ENCODE assay signal across 1 cellular context in the genomic region with DNA sequence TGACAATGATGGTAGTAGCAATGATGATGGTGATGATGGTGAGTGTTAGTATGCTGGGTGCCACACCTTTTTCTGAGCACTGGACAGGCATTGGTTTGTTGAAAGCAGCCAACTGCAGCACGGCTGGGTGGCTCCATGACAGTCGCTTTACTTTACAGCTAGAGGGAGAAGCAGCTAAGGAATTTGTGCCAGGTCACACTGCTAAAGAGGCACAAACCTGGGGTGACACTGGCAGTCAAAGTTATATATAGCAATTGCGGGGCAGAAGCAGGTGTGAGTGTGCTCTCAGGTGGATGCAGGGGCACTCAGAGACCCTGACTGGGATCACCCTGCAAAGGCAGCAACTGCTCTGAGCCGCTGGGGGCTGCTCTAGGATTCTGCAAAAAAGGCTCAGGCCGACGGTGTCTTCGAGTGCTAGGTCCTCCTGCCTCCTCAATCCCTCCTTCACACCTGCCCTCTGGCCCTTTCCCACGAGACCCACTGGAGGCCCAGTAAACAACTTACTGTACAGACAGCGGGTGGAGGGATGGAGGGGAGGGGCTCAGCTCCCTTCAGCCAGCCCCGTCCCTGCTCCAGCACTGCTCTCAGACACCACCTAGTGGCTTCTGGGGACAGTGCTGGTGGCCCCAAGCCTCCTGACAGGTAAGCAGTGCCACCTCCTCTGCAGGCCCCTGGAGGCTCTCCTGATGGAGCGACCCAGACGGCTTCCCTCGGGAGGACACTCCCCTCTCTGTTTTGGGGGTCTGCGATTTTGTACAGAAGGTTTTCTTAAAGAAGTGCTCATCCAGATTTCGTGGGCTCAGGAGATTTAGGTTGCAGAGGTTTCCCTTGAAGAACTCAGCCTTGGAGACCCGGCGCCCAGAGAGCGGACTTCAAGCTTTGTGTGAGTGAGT.
TF ChIP-seq lines count a peak whose summit lies in the region.

No MANE protein-coding gene starts in this region.

TF ChIP-seq in HepG2, 621 proteins besides CTCF, POLR2A, EP300 and RAD21 (continued from another document and continues in another):
- TF ChIP-seq, protein P1, sequence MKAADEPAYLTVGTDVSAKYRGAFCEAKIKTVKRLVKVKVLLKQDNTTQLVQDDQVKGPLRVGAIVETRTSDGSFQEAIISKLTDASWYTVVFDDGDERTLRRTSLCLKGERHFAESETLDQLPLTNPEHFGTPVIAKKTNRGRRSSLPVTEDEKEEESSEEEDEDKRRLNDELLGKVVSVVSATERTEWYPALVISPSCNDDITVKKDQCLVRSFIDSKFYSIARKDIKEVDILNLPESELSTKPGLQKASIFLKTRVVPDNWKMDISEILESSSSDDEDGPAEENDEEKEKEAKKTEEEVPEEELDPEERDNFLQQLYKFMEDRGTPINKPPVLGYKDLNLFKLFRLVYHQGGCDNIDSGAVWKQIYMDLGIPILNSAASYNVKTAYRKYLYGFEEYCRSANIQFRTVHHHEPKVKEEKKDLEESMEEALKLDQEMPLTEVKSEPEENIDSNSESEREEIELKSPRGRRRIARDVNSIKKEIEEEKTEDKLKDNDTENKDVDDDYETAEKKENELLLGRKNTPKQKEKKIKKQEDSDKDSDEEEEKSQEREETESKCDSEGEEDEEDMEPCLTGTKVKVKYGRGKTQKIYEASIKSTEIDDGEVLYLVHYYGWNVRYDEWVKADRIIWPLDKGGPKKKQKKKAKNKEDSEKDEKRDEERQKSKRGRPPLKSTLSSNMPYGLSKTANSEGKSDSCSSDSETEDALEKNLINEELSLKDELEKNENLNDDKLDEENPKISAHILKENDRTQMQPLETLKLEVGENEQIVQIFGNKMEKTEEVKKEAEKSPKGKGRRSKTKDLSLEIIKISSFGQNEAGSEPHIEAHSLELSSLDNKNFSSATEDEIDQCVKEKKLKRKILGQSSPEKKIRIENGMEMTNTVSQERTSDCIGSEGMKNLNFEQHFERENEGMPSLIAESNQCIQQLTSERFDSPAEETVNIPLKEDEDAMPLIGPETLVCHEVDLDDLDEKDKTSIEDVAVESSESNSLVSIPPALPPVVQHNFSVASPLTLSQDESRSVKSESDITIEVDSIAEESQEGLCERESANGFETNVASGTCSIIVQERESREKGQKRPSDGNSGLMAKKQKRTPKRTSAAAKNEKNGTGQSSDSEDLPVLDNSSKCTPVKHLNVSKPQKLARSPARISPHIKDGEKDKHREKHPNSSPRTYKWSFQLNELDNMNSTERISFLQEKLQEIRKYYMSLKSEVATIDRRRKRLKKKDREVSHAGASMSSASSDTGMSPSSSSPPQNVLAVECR (CRISPR knock-in tag; IDR thresholded peaks at IDR 0.05; ENCODE audit: borderline replicate concordance): peak; percentile 83; the same call in 1 of the 2 replicates
- TF ChIP-seq ZNF720 (CRISPR knock-in tag; IDR thresholded peaks at IDR 0.05) (no peak), MLLT10 (CRISPR knock-in tag; IDR thresholded peaks at IDR 0.05) (no peak), NR2F6 (IDR thresholded peaks at IDR 0.05) (no peak; the same call in 1 of the 2 replicates), NR2F6 (CRISPR knock-in tag; IDR thresholded peaks at IDR 0.05) (peak; percentile 53; the same call in 1 of the 2 replicates), CHD2 (IDR thresholded peaks at IDR 0.05; ENCODE audit: low read depth, low read length) (no peak), TEAD3 (CRISPR knock-in tag; optimal IDR thresholded peaks at IDR 0.05; ENCODE audit: borderline replicate concordance) (peak; percentile 68), ZMAT3 (CRISPR knock-in tag; conservative IDR thresholded peaks at IDR 0.05) (0 out of 2 replicates have a peak, but pooled peaks have one; percentile 46), ETV5 (CRISPR knock-in tag; IDR thresholded peaks at IDR 0.05; ENCODE audit: borderline replicate concordance) (peak; percentile 53; the same call in 1 of the 2 replicates), ZNF652 (CRISPR knock-in tag; IDR thresholded peaks at IDR 0.05; ENCODE audit: borderline replicate concordance, low read depth) (no peak; the same call in 1 of the 2 replicates), ZNF781 (CRISPR knock-in tag; IDR thresholded peaks at IDR 0.05; ENCODE audit: borderline replicate concordance, not compliant biosample characterization) (peak; percentile 24), CHD4 (IDR thresholded peaks at IDR 0.05; ENCODE audit: borderline replicate concordance, low read length) (no peak), PHF5A (CRISPR knock-in tag; IDR thresholded peaks at IDR 0.05; ENCODE audit: low read depth, unreplicated experiment) (peak; percentile 60), DMAP1 (CRISPR knock-in tag; IDR thresholded peaks at IDR 0.05) (peak; percentile 49; the same call in 1 of the 2 replicates), THYN1 (CRISPR knock-in tag; IDR thresholded peaks at IDR 0.05; ENCODE audit: borderline replicate concordance, low read depth) (0 out of 2 replicates have a peak, but pooled peaks have one; percentile 25), PTBP1 (IDR thresholded peaks at IDR 0.05; ENCODE audit: low read depth, low read length, poor library complexity, severe bottlenecking) (peak; percentile 97), NFE2L1 (CRISPR knock-in tag; IDR thresholded peaks at IDR 0.05; ENCODE audit: borderline replicate concordance) (no peak), POLR2AphosphoS5 (IDR thresholded peaks at IDR 0.05; ENCODE audit: low read depth, low read length) (peak; percentile 53; the same call in 1 of the 2 replicates), REPIN1 (CRISPR knock-in tag; IDR thresholded peaks at IDR 0.05; ENCODE audit: borderline replicate concordance, low read depth) (peak; percentile 92), ARNT2 (CRISPR knock-in tag; IDR thresholded peaks at IDR 0.05; ENCODE audit: low read depth) (0 out of 2 replicates have a peak, but pooled peaks have one; percentile 75), ZNF891 (CRISPR knock-in tag; IDR thresholded peaks at IDR 0.05) (peak; percentile 60; the same call in 1 of the 2 replicates)
- TF ChIP-seq, protein P2, sequence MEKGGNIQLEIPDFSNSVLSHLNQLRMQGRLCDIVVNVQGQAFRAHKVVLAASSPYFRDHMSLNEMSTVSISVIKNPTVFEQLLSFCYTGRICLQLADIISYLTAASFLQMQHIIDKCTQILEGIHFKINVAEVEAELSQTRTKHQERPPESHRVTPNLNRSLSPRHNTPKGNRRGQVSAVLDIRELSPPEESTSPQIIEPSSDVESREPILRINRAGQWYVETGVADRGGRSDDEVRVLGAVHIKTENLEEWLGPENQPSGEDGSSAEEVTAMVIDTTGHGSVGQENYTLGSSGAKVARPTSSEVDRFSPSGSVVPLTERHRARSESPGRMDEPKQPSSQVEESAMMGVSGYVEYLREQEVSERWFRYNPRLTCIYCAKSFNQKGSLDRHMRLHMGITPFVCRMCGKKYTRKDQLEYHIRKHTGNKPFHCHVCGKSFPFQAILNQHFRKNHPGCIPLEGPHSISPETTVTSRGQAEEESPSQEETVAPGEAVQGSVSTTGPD (CRISPR knock-in tag; IDR thresholded peaks at IDR 0.05): no peak; the same call in 1 of the 2 replicates
- TF ChIP-seq, protein P3, sequence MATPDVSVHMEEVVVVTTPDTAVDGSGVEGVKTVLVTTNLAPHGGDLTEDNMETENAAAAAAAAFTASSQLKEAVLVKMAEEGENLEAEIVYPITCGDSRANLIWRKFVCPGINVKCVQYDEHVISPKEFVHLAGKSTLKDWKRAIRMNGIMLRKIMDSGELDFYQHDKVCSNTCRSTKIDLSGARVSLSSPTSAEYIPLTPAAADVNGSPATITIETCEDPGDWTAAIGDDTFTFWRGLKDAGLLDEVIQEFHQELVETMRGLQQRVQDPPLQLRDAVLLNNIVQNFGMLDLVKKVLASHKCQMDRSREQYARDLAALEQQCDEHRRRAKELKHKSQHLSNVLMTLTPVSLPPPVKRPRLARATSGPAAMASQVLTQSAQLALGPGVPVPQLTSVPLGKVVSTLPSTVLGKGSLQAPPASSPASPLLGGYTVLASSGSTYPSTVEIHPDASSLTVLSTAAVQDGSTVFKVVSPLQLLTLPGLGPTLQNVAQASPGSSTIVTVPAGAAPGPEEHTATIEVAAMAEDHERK (CRISPR knock-in tag; IDR thresholded peaks at IDR 0.05; ENCODE audit: low read depth): 0 out of 2 replicates have a peak, but pooled peaks have one; percentile 22
- TF ChIP-seq, protein P4, sequence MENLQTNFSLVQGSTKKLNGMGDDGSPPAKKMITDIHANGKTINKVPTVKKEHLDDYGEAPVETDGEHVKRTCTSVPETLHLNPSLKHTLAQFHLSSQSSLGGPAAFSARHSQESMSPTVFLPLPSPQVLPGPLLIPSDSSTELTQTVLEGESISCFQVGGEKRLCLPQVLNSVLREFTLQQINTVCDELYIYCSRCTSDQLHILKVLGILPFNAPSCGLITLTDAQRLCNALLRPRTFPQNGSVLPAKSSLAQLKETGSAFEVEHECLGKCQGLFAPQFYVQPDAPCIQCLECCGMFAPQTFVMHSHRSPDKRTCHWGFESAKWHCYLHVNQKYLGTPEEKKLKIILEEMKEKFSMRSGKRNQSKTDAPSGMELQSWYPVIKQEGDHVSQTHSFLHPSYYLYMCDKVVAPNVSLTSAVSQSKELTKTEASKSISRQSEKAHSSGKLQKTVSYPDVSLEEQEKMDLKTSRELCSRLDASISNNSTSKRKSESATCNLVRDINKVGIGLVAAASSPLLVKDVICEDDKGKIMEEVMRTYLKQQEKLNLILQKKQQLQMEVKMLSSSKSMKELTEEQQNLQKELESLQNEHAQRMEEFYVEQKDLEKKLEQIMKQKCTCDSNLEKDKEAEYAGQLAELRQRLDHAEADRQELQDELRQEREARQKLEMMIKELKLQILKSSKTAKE (CRISPR knock-in tag; IDR thresholded peaks at IDR 0.05; ENCODE audit: borderline replicate concordance): no peak
- TF ChIP-seq, protein P5, sequence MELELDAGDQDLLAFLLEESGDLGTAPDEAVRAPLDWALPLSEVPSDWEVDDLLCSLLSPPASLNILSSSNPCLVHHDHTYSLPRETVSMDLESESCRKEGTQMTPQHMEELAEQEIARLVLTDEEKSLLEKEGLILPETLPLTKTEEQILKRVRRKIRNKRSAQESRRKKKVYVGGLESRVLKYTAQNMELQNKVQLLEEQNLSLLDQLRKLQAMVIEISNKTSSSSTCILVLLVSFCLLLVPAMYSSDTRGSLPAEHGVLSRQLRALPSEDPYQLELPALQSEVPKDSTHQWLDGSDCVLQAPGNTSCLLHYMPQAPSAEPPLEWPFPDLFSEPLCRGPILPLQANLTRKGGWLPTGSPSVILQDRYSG (CRISPR knock-in tag; IDR thresholded peaks at IDR 0.05): no peak
- TF ChIP-seq, protein P6, sequence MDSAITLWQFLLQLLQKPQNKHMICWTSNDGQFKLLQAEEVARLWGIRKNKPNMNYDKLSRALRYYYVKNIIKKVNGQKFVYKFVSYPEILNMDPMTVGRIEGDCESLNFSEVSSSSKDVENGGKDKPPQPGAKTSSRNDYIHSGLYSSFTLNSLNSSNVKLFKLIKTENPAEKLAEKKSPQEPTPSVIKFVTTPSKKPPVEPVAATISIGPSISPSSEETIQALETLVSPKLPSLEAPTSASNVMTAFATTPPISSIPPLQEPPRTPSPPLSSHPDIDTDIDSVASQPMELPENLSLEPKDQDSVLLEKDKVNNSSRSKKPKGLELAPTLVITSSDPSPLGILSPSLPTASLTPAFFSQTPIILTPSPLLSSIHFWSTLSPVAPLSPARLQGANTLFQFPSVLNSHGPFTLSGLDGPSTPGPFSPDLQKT (CRISPR knock-in tag; IDR thresholded peaks at IDR 0.05; ENCODE audit: borderline replicate concordance): no peak
- TF ChIP-seq, protein P7, sequence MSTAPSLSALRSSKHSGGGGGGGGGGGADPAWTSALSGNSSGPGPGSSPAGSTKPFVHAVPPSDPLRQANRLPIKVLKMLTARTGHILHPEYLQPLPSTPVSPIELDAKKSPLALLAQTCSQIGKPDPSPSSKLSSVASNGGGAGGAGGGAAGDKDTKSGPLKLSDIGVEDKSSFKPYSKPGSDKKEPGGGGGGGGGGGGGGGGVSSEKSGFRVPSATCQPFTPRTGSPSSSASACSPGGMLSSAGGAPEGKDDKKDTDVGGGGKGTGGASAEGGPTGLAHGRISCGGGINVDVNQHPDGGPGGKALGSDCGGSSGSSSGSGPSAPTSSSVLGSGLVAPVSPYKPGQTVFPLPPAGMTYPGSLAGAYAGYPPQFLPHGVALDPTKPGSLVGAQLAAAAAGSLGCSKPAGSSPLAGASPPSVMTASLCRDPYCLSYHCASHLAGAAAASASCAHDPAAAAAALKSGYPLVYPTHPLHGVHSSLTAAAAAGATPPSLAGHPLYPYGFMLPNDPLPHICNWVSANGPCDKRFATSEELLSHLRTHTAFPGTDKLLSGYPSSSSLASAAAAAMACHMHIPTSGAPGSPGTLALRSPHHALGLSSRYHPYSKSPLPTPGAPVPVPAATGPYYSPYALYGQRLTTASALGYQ (CRISPR knock-in tag; IDR thresholded peaks at IDR 0.05): peak; percentile 54
- TF ChIP-seq, protein P8, sequence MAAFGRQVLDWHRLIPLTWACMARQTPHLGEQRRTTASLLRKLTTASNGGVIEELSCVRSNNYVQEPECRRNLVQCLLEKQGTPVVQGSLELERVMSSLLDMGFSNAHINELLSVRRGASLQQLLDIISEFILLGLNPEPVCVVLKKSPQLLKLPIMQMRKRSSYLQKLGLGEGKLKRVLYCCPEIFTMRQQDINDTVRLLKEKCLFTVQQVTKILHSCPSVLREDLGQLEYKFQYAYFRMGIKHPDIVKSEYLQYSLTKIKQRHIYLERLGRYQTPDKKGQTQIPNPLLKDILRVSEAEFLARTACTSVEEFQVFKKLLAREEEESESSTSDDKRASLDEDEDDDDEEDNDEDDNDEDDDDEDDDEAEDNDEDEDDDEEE (CRISPR knock-in tag; IDR thresholded peaks at IDR 0.05): no peak
- TF ChIP-seq, protein P9, sequence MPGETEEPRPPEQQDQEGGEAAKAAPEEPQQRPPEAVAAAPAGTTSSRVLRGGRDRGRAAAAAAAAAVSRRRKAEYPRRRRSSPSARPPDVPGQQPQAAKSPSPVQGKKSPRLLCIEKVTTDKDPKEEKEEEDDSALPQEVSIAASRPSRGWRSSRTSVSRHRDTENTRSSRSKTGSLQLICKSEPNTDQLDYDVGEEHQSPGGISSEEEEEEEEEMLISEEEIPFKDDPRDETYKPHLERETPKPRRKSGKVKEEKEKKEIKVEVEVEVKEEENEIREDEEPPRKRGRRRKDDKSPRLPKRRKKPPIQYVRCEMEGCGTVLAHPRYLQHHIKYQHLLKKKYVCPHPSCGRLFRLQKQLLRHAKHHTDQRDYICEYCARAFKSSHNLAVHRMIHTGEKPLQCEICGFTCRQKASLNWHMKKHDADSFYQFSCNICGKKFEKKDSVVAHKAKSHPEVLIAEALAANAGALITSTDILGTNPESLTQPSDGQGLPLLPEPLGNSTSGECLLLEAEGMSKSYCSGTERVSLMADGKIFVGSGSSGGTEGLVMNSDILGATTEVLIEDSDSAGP (CRISPR knock-in tag; IDR thresholded peaks at IDR 0.05; ENCODE audit: borderline replicate concordance): peak; percentile 70
- TF ChIP-seq, protein P10, sequence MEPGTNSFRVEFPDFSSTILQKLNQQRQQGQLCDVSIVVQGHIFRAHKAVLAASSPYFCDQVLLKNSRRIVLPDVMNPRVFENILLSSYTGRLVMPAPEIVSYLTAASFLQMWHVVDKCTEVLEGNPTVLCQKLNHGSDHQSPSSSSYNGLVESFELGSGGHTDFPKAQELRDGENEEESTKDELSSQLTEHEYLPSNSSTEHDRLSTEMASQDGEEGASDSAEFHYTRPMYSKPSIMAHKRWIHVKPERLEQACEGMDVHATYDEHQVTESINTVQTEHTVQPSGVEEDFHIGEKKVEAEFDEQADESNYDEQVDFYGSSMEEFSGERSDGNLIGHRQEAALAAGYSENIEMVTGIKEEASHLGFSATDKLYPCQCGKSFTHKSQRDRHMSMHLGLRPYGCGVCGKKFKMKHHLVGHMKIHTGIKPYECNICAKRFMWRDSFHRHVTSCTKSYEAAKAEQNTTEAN (CRISPR knock-in tag; conservative IDR thresholded peaks at IDR 0.05): peak; percentile 39; the same call in 1 of the 2 replicates
- TF ChIP-seq, protein P11, sequence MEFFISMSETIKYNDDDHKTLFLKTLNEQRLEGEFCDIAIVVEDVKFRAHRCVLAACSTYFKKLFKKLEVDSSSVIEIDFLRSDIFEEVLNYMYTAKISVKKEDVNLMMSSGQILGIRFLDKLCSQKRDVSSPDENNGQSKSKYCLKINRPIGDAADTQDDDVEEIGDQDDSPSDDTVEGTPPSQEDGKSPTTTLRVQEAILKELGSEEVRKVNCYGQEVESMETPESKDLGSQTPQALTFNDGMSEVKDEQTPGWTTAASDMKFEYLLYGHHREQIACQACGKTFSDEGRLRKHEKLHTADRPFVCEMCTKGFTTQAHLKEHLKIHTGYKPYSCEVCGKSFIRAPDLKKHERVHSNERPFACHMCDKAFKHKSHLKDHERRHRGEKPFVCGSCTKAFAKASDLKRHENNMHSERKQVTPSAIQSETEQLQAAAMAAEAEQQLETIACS (CRISPR knock-in tag; IDR thresholded peaks at IDR 0.05): no peak
